24 cellular contexts compared by ENCODE assay signal in genomic region chr6:61200444-61200843, GRCh38.
"Had no signal": no experiment of that assay in that cellular context is flagged by ENCODE, and none has a peak within 500 bp of the region (broad histone marks: within the 10 kb centered on the region; RNA-seq: fewer than 3 reads in every experiment).

No MANE protein-coding gene starts in this region.

- H3K9me3 ChIP-seq: ovary, prostate gland, uterus had no signal

- H3K36me3 ChIP-seq: left ventricle myocardium inferior, ovary, prostate gland, tibial nerve, uterus had no signal

- H3K27me3 Mint-ChIP-seq: naive thymus-derived CD4-positive, alpha-beta T cell; natural killer cell treated with Interleukin-12 subunit alpha and Interleukin-12 subunit beta and Interleukin-15 and Interleukin-18, amount 100 ng/mL, for 72 hours; stimulated activated naive CD8-positive, alpha-beta T cell treated with anti-CD3 and anti-CD28 coated beads, Interleukin-15, Interleukin-2, amounts not matched to agents 100 ng/mL and 50 ng/mL, for 24 hours; type B pancreatic cell had no signal

- H3K4me1 Mint-ChIP-seq: naive thymus-derived CD4-positive, alpha-beta T cell; stimulated activated effector memory CD8-positive, alpha-beta T cell treated with anti-CD3 and anti-CD28 coated beads, Interleukin-12 subunit alpha, Interleukin-12 subunit beta, amount 100 ng/mL, for 72 hours had no signal

- H3K27ac ChIP-seq: left ventricle myocardium inferior, ovary, prostate gland, skin epidermis, tibial nerve, uterus had no signal

- H3K27me3 ChIP-seq: ovary, tibial nerve, uterus had no signal

- H3K27ac Mint-ChIP-seq: naive thymus-derived CD4-positive, alpha-beta T cell; natural killer cell treated with Interleukin-12 subunit alpha and Interleukin-12 subunit beta and Interleukin-15 and Interleukin-18, amount 100 ng/mL, for 72 hours; stimulated activated effector memory CD8-positive, alpha-beta T cell treated with anti-CD3 and anti-CD28 coated beads, Interleukin-12 subunit alpha, Interleukin-12 subunit beta, amount 100 ng/mL, for 72 hours; stimulated activated naive CD8-positive, alpha-beta T cell treated with anti-CD3 and anti-CD28 coated beads, Interleukin-15, Interleukin-2, amounts not matched to agents 100 ng/mL and 50 ng/mL, for 24 hours; type B pancreatic cell had no signal

- H3K4me1 ChIP-seq: left ventricle myocardium inferior, prostate gland, tibial nerve, uterus had no signal

- ATAC-seq: mucosa of descending colon; naive thymus-derived CD4-positive, alpha-beta T cell; natural killer cell treated with Interleukin-12 subunit alpha and Interleukin-12 subunit beta and Interleukin-15 and Interleukin-18, amount 100 ng/mL, for 72 hours; right cardiac atrium; sciatic nerve; stimulated activated effector memory CD8-positive, alpha-beta T cell treated with anti-CD3 and anti-CD28 coated beads, Interleukin-12 subunit alpha, Interleukin-12 subunit beta, amount 100 ng/mL, for 72 hours had no signal

- H3K4me3 ChIP-seq: left ventricle myocardium inferior, lung, mucosa of descending colon, ovary, prostate gland, skin epidermis, tibial nerve, uterus had no signal

- H3K4me3 Mint-ChIP-seq: naive thymus-derived CD4-positive, alpha-beta T cell; natural killer cell treated with Interleukin-12 subunit alpha and Interleukin-12 subunit beta and Interleukin-15 and Interleukin-18, amount 100 ng/mL, for 72 hours; stimulated activated effector memory CD8-positive, alpha-beta T cell treated with anti-CD3 and anti-CD28 coated beads, Interleukin-12 subunit alpha, Interleukin-12 subunit beta, amount 100 ng/mL, for 72 hours; stimulated activated naive CD8-positive, alpha-beta T cell treated with anti-CD3 and anti-CD28 coated beads, Interleukin-15, Interleukin-2, amounts not matched to agents 100 ng/mL and 50 ng/mL, for 24 hours; type B pancreatic cell had no signal

- DNase-seq: hypothalamus; islet precursor cell; left ventricle myocardium inferior; midbrain; mucosa of descending colon; naive thymus-derived CD4-positive, alpha-beta T cell; ovary; retina; right cardiac atrium; stimulated activated CD4-positive, alpha-beta T cell treated with anti-CD3 and anti-CD28 coated beads, Interleukin-12 subunit alpha, Interleukin-12 subunit beta, amount 100 ng/mL, for 4 hours; stimulated activated CD4-positive, alpha-beta T cell treated with anti-CD3 and anti-CD28 coated beads, Interleukin-15, amount 100 ng/mL, for 24 hours; stimulated activated CD4-positive, alpha-beta T cell treated with anti-CD3 and anti-CD28 coated beads, Interleukin-2, amount 100 ng/mL, for 24 hours; stimulated activated CD4-positive, alpha-beta T cell treated with anti-CD3 and anti-CD28 coated beads, Interleukin-4, amount 100 ng/mL, for 1 hour; stimulated activated naive CD4-positive, alpha-beta T cell; uterus had no signal

- H3K36me3 Mint-ChIP-seq: naive thymus-derived CD4-positive, alpha-beta T cell; stimulated activated effector memory CD8-positive, alpha-beta T cell treated with anti-CD3 and anti-CD28 coated beads, Interleukin-12 subunit alpha, Interleukin-12 subunit beta, amount 100 ng/mL, for 72 hours; type B pancreatic cell had no signal
